In genomic region chr10:1059902-1060301, GRCh38 we compare ENCODE assay signal across 22 cellular contexts. TPM values are rescaled to one million over a fixed set of nuclear protein-coding genes. Genes with fewer than 3 reads are reported as not detected.
A peak's percentile ranks its signal among the peaks of the same experiment; 100 is the strongest.
DNase-seq lines count a peak whose midpoint lies in the region; ATAC-seq and TF ChIP-seq lines count a peak whose summit lies in the region.
"Had no signal": no experiment of that assay in that cellular context is flagged by ENCODE, and none has a peak within 500 bp of the region (broad histone marks: within the 10 kb centered on the region; RNA-seq: fewer than 3 reads in every experiment).

No MANE protein-coding gene starts in this region.

- no peak for TF ChIP-seq CTCF in CD14-positive monocyte (IDR thresholded peaks at IDR 0.05)
- TF ChIP-seq CTCF in foreskin keratinocyte (conservative IDR thresholded peaks at IDR 0.05), result peak; percentile 38
- TF ChIP-seq CTCF in ascending aorta (IDR thresholded peaks at IDR 0.05), result no peak
- TF ChIP-seq CTCF in mesothelial cell of epicardium (IDR thresholded peaks at IDR 0.05; ENCODE audit: unreplicated experiment), result no peak

- H3K27me3 ChIP-seq in CD4-positive, alpha-beta memory T cell (ENCODE audit: insufficient read depth, low read length), result no peaks in the 10 kb centered on the region
- no peaks in the 10 kb centered on the region for H3K27me3 ChIP-seq in foreskin keratinocyte
- no peaks in the 10 kb centered on the region for H3K27me3 ChIP-seq in ascending aorta
- H3K27me3 ChIP-seq: brain microvascular endothelial cell, gastrocnemius medialis had no signal

- no peak for ATAC-seq in activated CD8-positive, alpha-beta T cell treated with anti-CD3 and anti-CD28 coated beads, Interleukin-2, amount 10 ng/mL, durations not matched to agents 7 days and 5 days
- peak; percentile 72 for ATAC-seq in foreskin keratinocyte
- ATAC-seq: gastrocnemius medialis had no signal

- CTCF ChIA-PET in CD4-positive, alpha-beta memory T cell (lab: Charles Lee; ENCODE audit: partially characterized antibody), result no interaction called here
- CTCF ChIA-PET in activated CD8-positive, alpha-beta T cell treated with anti-CD3 and anti-CD28 coated beads, Interleukin-2, amount 10 ng/mL, durations not matched to agents 7 days and 5 days (lab: Charles Lee), result interaction anchor here (1.6 kb wide), 1 partner anchor 11 kb away, joined by 6 read pairs; the partner anchor contains the start of gene IDI1

- H3K27ac ChIP-seq in CD4-positive, alpha-beta memory T cell (ENCODE audit: low read depth, low read length), result peak overlapping the region; percentile 35
- peak overlapping the region; percentile 58 for H3K27ac ChIP-seq in foreskin keratinocyte
- H3K27ac ChIP-seq in ascending aorta, result no peak overlapping the region
- H3K27ac ChIP-seq: brain microvascular endothelial cell had no signal

- POLR2A ChIA-PET in CD4-positive, alpha-beta memory T cell (lab: Charles Lee; ENCODE audit: partially characterized antibody), result interaction anchor here (1.4 kb wide), 1 partner anchor 9 kb away, joined by 3 read pairs; no protein-coding TSS in a partner anchor
- POLR2A ChIA-PET in activated CD8-positive, alpha-beta T cell treated with anti-CD3 and anti-CD28 coated beads, Interleukin-2, amount 10 ng/mL, durations not matched to agents 7 days and 5 days (lab: Charles Lee), result interaction anchor here (0.7 to 1.5 kb wide), 2 partner anchors 11 to 16 kb away, joined by 3 to 8 read pairs; partner anchors contain the start of gene IDI1

- intact Hi-C loops in CD14-positive monocyte (cut with micrococcal nuclease), result loop anchor here (5.0 kb wide), 2 partner anchors 73 to 133 kb away; partner anchors contain the start of gene GTPBP4 (in 1 of the 2)
- intact Hi-C loops in CD4-positive, alpha-beta memory T cell (cut with micrococcal nuclease), result no loop called here
- intact Hi-C loops in activated T-helper 1 cell treated with anti-CD3 and anti-CD28 coated beads, Interleukin-12 subunit alpha, Interleukin-12 subunit beta, Interleukin-2, Interleukin-4 antibody, amounts not matched to agents 30 ng/mL and 10 ng/mL and 1 ng/mL, durations not matched to agents 14 hours and 24 hours and 36 hours (cut with micrococcal nuclease), result no loop called here
- intact Hi-C loops in ascending aorta (cut with DNase I), result loop anchor here (5.0 kb wide), 1 partner anchor 548 kb away; no protein-coding TSS in a partner anchor

- no peaks in the 10 kb centered on the region for H3K9me3 ChIP-seq in CD4-positive, alpha-beta memory T cell (ENCODE audit: control insufficient read depth in 1 of 2, low read length in 2 of 2)
- H3K9me3 ChIP-seq in ascending aorta, result no peaks in the 10 kb centered on the region
- H3K9me3 ChIP-seq: gastrocnemius medialis had no signal

- no peak for DNase-seq in CD14-positive monocyte (ENCODE audit: low spot score)
- no peak for DNase-seq in CD4-positive, alpha-beta memory T cell
- DNase-seq in activated CD8-positive, alpha-beta T cell treated with anti-CD3 and anti-CD28 coated beads, Interleukin-2, amount 10 ng/mL, durations not matched to agents 7 days and 5 days, result no peak
- DNase-seq in foreskin keratinocyte, result peak; percentile 84 to 89
- no peak for DNase-seq in activated T-helper 1 cell treated with anti-CD3 and anti-CD28 coated beads, Interleukin-12 subunit alpha, Interleukin-12 subunit beta, Interleukin-2, Interleukin-4 antibody, amounts not matched to agents 30 ng/mL and 10 ng/mL and 1 ng/mL, durations not matched to agents 14 hours and 24 hours and 36 hours (ENCODE audit: low spot score)
- no peak for DNase-seq in ascending aorta (ENCODE audit: low spot score in 2 of 2)
- DNase-seq in mesothelial cell of epicardium (ENCODE audit: low spot score in 2 of 2, unreplicated experiment in 2 of 2), result no peak
- DNase-seq in amygdala (lab: John Stamatoyannopoulos, UW), result no peak
- DNase-seq: activated gamma-delta T cell; AML-193; brain microvascular endothelial cell; gastrocnemius medialis; NCI-H1105 treated with DMSO at 0.1 percent for 48 hours; OCI-M1; posterior cingulate gyrus; stimulated activated CD4-positive, alpha-beta T cell treated with anti-CD3 and anti-CD28 coated beads, Interleukin-2, amount 100 ng/mL, for 24 hours had no signal

- H3K4me1 Mint-ChIP-seq in CD14-positive monocyte (peaks cover 57% of the 10 kb centered on the region), mesothelial cell of epicardium (peaks cover 33% of the 10 kb centered on the region)
- peaks cover 61 to 97% (median 79%) of the 10 kb centered on the region in 4 donors for H3K4me1 Mint-ChIP-seq in CD4-positive, alpha-beta memory T cell
- H3K4me1 Mint-ChIP-seq in activated CD8-positive, alpha-beta T cell treated with anti-CD3 and anti-CD28 coated beads, Interleukin-2, amount 10 ng/mL, durations not matched to agents 7 days and 5 days (ENCODE audit: low read depth), result peaks cover 76% of the 10 kb centered on the region
- peaks cover 79% of the 10 kb centered on the region for H3K4me1 Mint-ChIP-seq in activated T-helper 1 cell treated with anti-CD3 and anti-CD28 coated beads, Interleukin-12 subunit alpha, Interleukin-12 subunit beta, Interleukin-2, Interleukin-4 antibody, amounts not matched to agents 30 ng/mL and 10 ng/mL and 1 ng/mL, durations not matched to agents 14 hours and 24 hours and 36 hours (ENCODE audit: low read depth)

- H3K4me1 ChIP-seq in CD4-positive, alpha-beta memory T cell (ENCODE audit: insufficient read depth, low read length), result peaks cover 82% of the 10 kb centered on the region
- H3K4me1 ChIP-seq in foreskin keratinocyte (peaks cover 30% of the 10 kb centered on the region), ascending aorta (peaks cover 4 to 6% of the 10 kb centered on the region in 2 donors)

- no peak overlapping the region for H3K4me3 ChIP-seq in CD4-positive, alpha-beta memory T cell (ENCODE audit: low read length in 2 of 2)
- no peak overlapping the region for H3K4me3 ChIP-seq in ascending aorta
- H3K4me3 ChIP-seq: gastrocnemius medialis had no signal

- H3K27me3 Mint-ChIP-seq in CD14-positive monocyte (ENCODE audit: low read depth in 3 of 3) (peaks cover 0 to 1% (median 0%) of the 10 kb centered on the region in 3 donors), mesothelial cell of epicardium (ENCODE audit: low read depth) (no peaks in the 10 kb centered on the region)
- no peaks in the 10 kb centered on the region for H3K27me3 Mint-ChIP-seq in CD4-positive, alpha-beta memory T cell
- H3K27me3 Mint-ChIP-seq in activated CD8-positive, alpha-beta T cell treated with anti-CD3 and anti-CD28 coated beads, Interleukin-2, amount 10 ng/mL, durations not matched to agents 7 days and 5 days (ENCODE audit: low read depth), result no peaks in the 10 kb centered on the region
- H3K27me3 Mint-ChIP-seq in activated T-helper 1 cell treated with anti-CD3 and anti-CD28 coated beads, Interleukin-12 subunit alpha, Interleukin-12 subunit beta, Interleukin-2, Interleukin-4 antibody, amounts not matched to agents 30 ng/mL and 10 ng/mL and 1 ng/mL, durations not matched to agents 14 hours and 24 hours and 36 hours (ENCODE audit: insufficient read depth), result no peaks in the 10 kb centered on the region
- H3K27me3 Mint-ChIP-seq: dendritic cell treated with granulocyte-macrophage colony-stimulating factor and Interleukin-4, amounts not matched to agents 40 ng/mL and 50 ng/mL, for 4 days; memory B cell had no signal

- H3K36me3 ChIP-seq in CD4-positive, alpha-beta memory T cell (ENCODE audit: insufficient read depth, low read length), result no peaks in the 10 kb centered on the region
- H3K36me3 ChIP-seq in ascending aorta, result peaks cover 5 to 7% of the 10 kb centered on the region in 2 donors
- H3K36me3 ChIP-seq: gastrocnemius medialis had no signal

- peaks cover 22 to 45% of the 10 kb centered on the region in 2 donors for H3K36me3 Mint-ChIP-seq in CD14-positive monocyte
- H3K36me3 Mint-ChIP-seq in CD4-positive, alpha-beta memory T cell, result peaks cover 0 to 29% of the 10 kb centered on the region in 2 donors
- H3K36me3 Mint-ChIP-seq in activated CD8-positive, alpha-beta T cell treated with anti-CD3 and anti-CD28 coated beads, Interleukin-2, amount 10 ng/mL, durations not matched to agents 7 days and 5 days (ENCODE audit: low read depth), result peaks cover 51% of the 10 kb centered on the region
- H3K36me3 Mint-ChIP-seq in activated T-helper 1 cell treated with anti-CD3 and anti-CD28 coated beads, Interleukin-12 subunit alpha, Interleukin-12 subunit beta, Interleukin-2, Interleukin-4 antibody, amounts not matched to agents 30 ng/mL and 10 ng/mL and 1 ng/mL, durations not matched to agents 14 hours and 24 hours and 36 hours (ENCODE audit: low read depth), result peaks cover 21% of the 10 kb centered on the region
- peaks cover 6% of the 10 kb centered on the region for H3K36me3 Mint-ChIP-seq in mesothelial cell of epicardium

- H3K4me3 Mint-ChIP-seq in CD14-positive monocyte, result no peak overlapping the region
- H3K4me3 Mint-ChIP-seq in CD4-positive, alpha-beta memory T cell, result peak overlapping the region in 5 of 8 donors; percentile 24 to 68 (median 44)
- no peak overlapping the region for H3K4me3 Mint-ChIP-seq in activated CD8-positive, alpha-beta T cell treated with anti-CD3 and anti-CD28 coated beads, Interleukin-2, amount 10 ng/mL, durations not matched to agents 7 days and 5 days
- no peak overlapping the region for H3K4me3 Mint-ChIP-seq in activated T-helper 1 cell treated with anti-CD3 and anti-CD28 coated beads, Interleukin-12 subunit alpha, Interleukin-12 subunit beta, Interleukin-2, Interleukin-4 antibody, amounts not matched to agents 30 ng/mL and 10 ng/mL and 1 ng/mL, durations not matched to agents 14 hours and 24 hours and 36 hours
- no peak overlapping the region for H3K4me3 Mint-ChIP-seq in mesothelial cell of epicardium
- H3K4me3 Mint-ChIP-seq: dendritic cell treated with granulocyte-macrophage colony-stimulating factor and Interleukin-4, amounts not matched to agents 40 ng/mL and 50 ng/mL, for 4 days; memory B cell had no signal

- H3K27ac Mint-ChIP-seq in CD14-positive monocyte (peak overlapping the region in 5 of 7 donors; percentile 14 to 73 (median 66)), mesothelial cell of epicardium (no peak overlapping the region)
- H3K27ac Mint-ChIP-seq in CD4-positive, alpha-beta memory T cell, result peak overlapping the region; percentile 81 to 99 (median 92)
- H3K27ac Mint-ChIP-seq in activated CD8-positive, alpha-beta T cell treated with anti-CD3 and anti-CD28 coated beads, Interleukin-2, amount 10 ng/mL, durations not matched to agents 7 days and 5 days, result peak overlapping the region; percentile 69
- H3K27ac Mint-ChIP-seq in activated T-helper 1 cell treated with anti-CD3 and anti-CD28 coated beads, Interleukin-12 subunit alpha, Interleukin-12 subunit beta, Interleukin-2, Interleukin-4 antibody, amounts not matched to agents 30 ng/mL and 10 ng/mL and 1 ng/mL, durations not matched to agents 14 hours and 24 hours and 36 hours, result no peak overlapping the region
- H3K27ac Mint-ChIP-seq: dendritic cell treated with granulocyte-macrophage colony-stimulating factor and Interleukin-4, amounts not matched to agents 40 ng/mL and 50 ng/mL, for 4 days; memory B cell; nephron had no signal

- H3K9me3 Mint-ChIP-seq in CD14-positive monocyte, result peaks cover 0 to 3% (median 0%) of the 10 kb centered on the region in 7 donors
- no peaks in the 10 kb centered on the region for H3K9me3 Mint-ChIP-seq in CD4-positive, alpha-beta memory T cell
- no peaks in the 10 kb centered on the region for H3K9me3 Mint-ChIP-seq in activated CD8-positive, alpha-beta T cell treated with anti-CD3 and anti-CD28 coated beads, Interleukin-2, amount 10 ng/mL, durations not matched to agents 7 days and 5 days (ENCODE audit: insufficient read depth)
- H3K9me3 Mint-ChIP-seq in activated T-helper 1 cell treated with anti-CD3 and anti-CD28 coated beads, Interleukin-12 subunit alpha, Interleukin-12 subunit beta, Interleukin-2, Interleukin-4 antibody, amounts not matched to agents 30 ng/mL and 10 ng/mL and 1 ng/mL, durations not matched to agents 14 hours and 24 hours and 36 hours, result no peaks in the 10 kb centered on the region
- H3K9me3 Mint-ChIP-seq in mesothelial cell of epicardium, result peaks cover 3% of the 10 kb centered on the region
- H3K9me3 Mint-ChIP-seq: dendritic cell treated with granulocyte-macrophage colony-stimulating factor and Interleukin-4, amounts not matched to agents 40 ng/mL and 50 ng/mL, for 4 days; memory B cell; nephron had no signal

RNA-seq across cellular contexts. Expression of gene WDR37, which starts 3.7 kb away (rescaled TPM):
- polyA plus RNA-seq in CD14-positive monocyte (1 to 10 TPM; 7.1 to 8.6 TPM), foreskin keratinocyte (6.0 and 6.5 TPM in 2 replicates)
- total RNA-seq in CD4-positive, alpha-beta memory T cell, result 10 to 100 TPM; 41.7 to 42.5 TPM
- polyA plus RNA-seq in CD4-positive, alpha-beta memory T cell, result 10 to 100 TPM; 14.2 to 18.0 TPM
- 10 to 100 TPM; 24.9 to 27.0 TPM for total RNA-seq in activated CD8-positive, alpha-beta T cell treated with anti-CD3 and anti-CD28 coated beads, Interleukin-2, amount 10 ng/mL, durations not matched to agents 7 days and 5 days
- total RNA-seq in foreskin keratinocyte (14.8 and 18.1 TPM in 2 replicates), ascending aorta (4.4 TPM), mesothelial cell of epicardium (20.3 to 21.1 TPM (median 20.8 TPM) in 3 replicates)
- 19.9 and 21.1 TPM in 2 replicates for total RNA-seq in activated T-helper 1 cell treated with anti-CD3 and anti-CD28 coated beads, Interleukin-12 subunit alpha, Interleukin-12 subunit beta, Interleukin-2, Interleukin-4 antibody, amounts not matched to agents 30 ng/mL and 10 ng/mL and 1 ng/mL, durations not matched to agents 14 hours and 24 hours and 36 hours

RNA-seq across cellular contexts. Expression of gene IDI1, which starts 11.0 kb away (rescaled TPM):
- polyA plus RNA-seq in CD14-positive monocyte (10 to 100 TPM; 35.0 to 46.9 TPM), foreskin keratinocyte (102 and 136 TPM in 2 replicates)
- 10 to 100 TPM; 30.3 to 32.4 TPM for total RNA-seq in CD4-positive, alpha-beta memory T cell
- 10 to 100 TPM; 45.1 to 45.4 TPM for polyA plus RNA-seq in CD4-positive, alpha-beta memory T cell
- total RNA-seq in activated CD8-positive, alpha-beta T cell treated with anti-CD3 and anti-CD28 coated beads, Interleukin-2, amount 10 ng/mL, durations not matched to agents 7 days and 5 days, result 10 to 100 TPM; 64.7 to 65.3 TPM
- total RNA-seq in foreskin keratinocyte (159 and 181 TPM in 2 replicates), ascending aorta (3.8 TPM), mesothelial cell of epicardium (41.4 to 47.6 TPM (median 42.9 TPM) in 3 replicates)
- 76.0 and 78.9 TPM in 2 replicates for total RNA-seq in activated T-helper 1 cell treated with anti-CD3 and anti-CD28 coated beads, Interleukin-12 subunit alpha, Interleukin-12 subunit beta, Interleukin-2, Interleukin-4 antibody, amounts not matched to agents 30 ng/mL and 10 ng/mL and 1 ng/mL, durations not matched to agents 14 hours and 24 hours and 36 hours

RNA-seq across cellular contexts. Expression of gene IDI2, which starts 34.2 kb away (rescaled TPM):
- polyA plus RNA-seq in CD14-positive monocyte, result not detected
- total RNA-seq in CD4-positive, alpha-beta memory T cell, result not detected
- polyA plus RNA-seq in CD4-positive, alpha-beta memory T cell, result not detected
- not detected for total RNA-seq in activated CD8-positive, alpha-beta T cell treated with anti-CD3 and anti-CD28 coated beads, Interleukin-2, amount 10 ng/mL, durations not matched to agents 7 days and 5 days
- total RNA-seq in foreskin keratinocyte, result not detected in 2 replicates
- not detected in 2 replicates for polyA plus RNA-seq in foreskin keratinocyte
- not detected in 2 replicates for total RNA-seq in activated T-helper 1 cell treated with anti-CD3 and anti-CD28 coated beads, Interleukin-12 subunit alpha, Interleukin-12 subunit beta, Interleukin-2, Interleukin-4 antibody, amounts not matched to agents 30 ng/mL and 10 ng/mL and 1 ng/mL, durations not matched to agents 14 hours and 24 hours and 36 hours
- not detected for total RNA-seq in ascending aorta
- not detected in 3 replicates for total RNA-seq in mesothelial cell of epicardium
- total RNA-seq: H4; T-helper 2 cell treated with Interferon-gamma antibody and Interleukin-4, amounts not matched to agents 100 ng/mL and 5 ng/mL, for 36 hours; urinary bladder had no signal
- polyA plus RNA-seq: urinary bladder had no signal

Comparison
In these comparisons a context has a peak if more than half of its experiments do, and no peak if none do; other contexts are left out.
1. DNase-seq: peak in foreskin keratinocyte (2 of 2); none in CD14-positive monocyte (single experiment), CD4-positive, alpha-beta memory T cell (0 of 5), activated CD8-positive, alpha-beta T cell treated with anti-CD3 and anti-CD28 coated beads, Interleukin-2, amount 10 ng/mL, durations not matched to agents 7 days and 5 days (single experiment), activated T-helper 1 cell treated with anti-CD3 and anti-CD28 coated beads, Interleukin-12 subunit alpha, Interleukin-12 subunit beta, Interleukin-2, Interleukin-4 antibody, amounts not matched to agents 30 ng/mL and 10 ng/mL and 1 ng/mL, durations not matched to agents 14 hours and 24 hours and 36 hours (single experiment), ascending aorta (0 of 2), mesothelial cell of epicardium (0 of 2) and amygdala (0 of 56).
2. H3K27ac Mint-ChIP-seq: peak in CD14-positive monocyte (5 of 7), CD4-positive, alpha-beta memory T cell (7 of 7) and activated CD8-positive, alpha-beta T cell treated with anti-CD3 and anti-CD28 coated beads, Interleukin-2, amount 10 ng/mL, durations not matched to agents 7 days and 5 days (single experiment); none in activated T-helper 1 cell treated with anti-CD3 and anti-CD28 coated beads, Interleukin-12 subunit alpha, Interleukin-12 subunit beta, Interleukin-2, Interleukin-4 antibody, amounts not matched to agents 30 ng/mL and 10 ng/mL and 1 ng/mL, durations not matched to agents 14 hours and 24 hours and 36 hours (single experiment) and mesothelial cell of epicardium (single experiment).
3. H3K4me3 Mint-ChIP-seq: peak in CD4-positive, alpha-beta memory T cell (5 of 8); none in CD14-positive monocyte (0 of 2), activated CD8-positive, alpha-beta T cell treated with anti-CD3 and anti-CD28 coated beads, Interleukin-2, amount 10 ng/mL, durations not matched to agents 7 days and 5 days (single experiment), activated T-helper 1 cell treated with anti-CD3 and anti-CD28 coated beads, Interleukin-12 subunit alpha, Interleukin-12 subunit beta, Interleukin-2, Interleukin-4 antibody, amounts not matched to agents 30 ng/mL and 10 ng/mL and 1 ng/mL, durations not matched to agents 14 hours and 24 hours and 36 hours (single experiment) and mesothelial cell of epicardium (single experiment).
4. H3K27ac ChIP-seq: peak in CD4-positive, alpha-beta memory T cell (single experiment) and foreskin keratinocyte (single experiment); none in ascending aorta (0 of 2).
5. intact Hi-C loops: an anchor here in CD14-positive monocyte (5.0 kb wide) and ascending aorta (5.0 kb wide); none called in CD4-positive, alpha-beta memory T cell and activated T-helper 1 cell treated with anti-CD3 and anti-CD28 coated beads, Interleukin-12 subunit alpha, Interleukin-12 subunit beta, Interleukin-2, Interleukin-4 antibody, amounts not matched to agents 30 ng/mL and 10 ng/mL and 1 ng/mL, durations not matched to agents 14 hours and 24 hours and 36 hours.